ENCODE assay signal across 14 cellular contexts in genomic region chr2:174618179-174618578, GRCh38. TPM values are rescaled to one million over a fixed set of nuclear protein-coding genes. Genes with fewer than 3 reads are reported as not detected.
DNase-seq lines count a peak whose midpoint lies in the region; ATAC-seq and TF ChIP-seq lines count a peak whose summit lies in the region.
"Had no signal": no experiment of that assay in that cellular context is flagged by ENCODE, and none has a peak within 500 bp of the region (broad histone marks: within the 10 kb centered on the region; RNA-seq: fewer than 3 reads in every experiment).

No MANE protein-coding gene starts in this region.

- no peak for DNase-seq in activated T-cell treated with anti-CD3 and anti-CD28 coated beads, Interleukin-2, amount 50 U/mL, for 72 hours
- DNase-seq in activated T-cell treated with anti-CD3 and anti-CD28 coated beads for 4 hours (no peak), medulla oblongata (ENCODE audit: extremely low spot score) (no peak), Kasumi-1 (lab: John Stamatoyannopoulos, UW) (no peak)
- no peak for DNase-seq in activated CD4-positive, alpha-beta memory T cell treated with anti-CD3 and anti-CD28 coated beads for 36 hours
- no peak for DNase-seq in stimulated activated naive CD8-positive, alpha-beta T cell treated with anti-CD3 and anti-CD28 coated beads, Interleukin-15, amount 100 ng/mL, for 72 hours
- DNase-seq: left colon, NCI-H526 treated with DMSO at 0.1 percent for 48 hours had no signal

- no peak for TF ChIP-seq EP300 in gastroesophageal sphincter (IDR thresholded peaks at IDR 0.05)

- H3K36me3 ChIP-seq in gastroesophageal sphincter = peaks cover 0 to 4% of the 10 kb centered on the region in 2 donors

- no peak for TF ChIP-seq POLR2A in gastroesophageal sphincter (IDR thresholded peaks at IDR 0.05)

- TF ChIP-seq CTCF in gastroesophageal sphincter (IDR thresholded peaks at IDR 0.05) = no peak

- H3K4me3 ChIP-seq in gastroesophageal sphincter = no peak overlapping the region
- H3K4me3 ChIP-seq: GM23338 had no signal

- peaks cover 4 to 21% of the 10 kb centered on the region in 2 donors for H3K36me3 Mint-ChIP-seq in activated T-cell treated with anti-CD3 and anti-CD28 coated beads, Interleukin-2, amount 50 U/mL, for 72 hours (ENCODE audit: insufficient read depth in 2 of 2)
- peaks cover 20% of the 10 kb centered on the region for H3K36me3 Mint-ChIP-seq in activated CD4-positive, alpha-beta memory T cell treated with anti-CD3 and anti-CD28 coated beads for 36 hours

- no peaks in the 10 kb centered on the region for H3K27me3 Mint-ChIP-seq in activated T-cell treated with anti-CD3 and anti-CD28 coated beads, Interleukin-2, amount 50 U/mL, for 72 hours (ENCODE audit: low read depth)
- no peaks in the 10 kb centered on the region for H3K27me3 Mint-ChIP-seq in activated CD4-positive, alpha-beta memory T cell treated with anti-CD3 and anti-CD28 coated beads for 36 hours
- H3K27me3 Mint-ChIP-seq in stimulated activated naive CD8-positive, alpha-beta T cell treated with anti-CD3 and anti-CD28 coated beads, Interleukin-15, amount 100 ng/mL, for 72 hours = no peaks in the 10 kb centered on the region

- ATAC-seq in activated T-cell treated with anti-CD3 and anti-CD28 coated beads, Interleukin-2, amount 50 U/mL, for 72 hours (replicated peaks in 1 of 2) = peak; percentile 20 to 21
- ATAC-seq in gastroesophageal sphincter (no peak), GM19351 (IDR thresholded peaks at IDR 0.05; ENCODE audit: unreplicated experiment) (no peak)
- ATAC-seq in stimulated activated naive CD8-positive, alpha-beta T cell treated with anti-CD3 and anti-CD28 coated beads, Interleukin-15, amount 100 ng/mL, for 72 hours = no peak
- ATAC-seq: GM23338, left colon, Panc1 had no signal

- POLR2A ChIA-PET in activated CD4-positive, alpha-beta memory T cell treated with anti-CD3 and anti-CD28 coated beads for 36 hours (lab: Charles Lee) = interaction anchor here (0.9 to 2.7 kb wide), 5 partner anchors 9 to 25 kb away, joined by 3 to 13 read pairs (median 9); no protein-coding TSS in a partner anchor

- intact Hi-C loops in activated CD4-positive, alpha-beta memory T cell treated with anti-CD3 and anti-CD28 coated beads for 36 hours (cut with micrococcal nuclease) = no loop called here

- H3K4me3 Mint-ChIP-seq in activated T-cell treated with anti-CD3 and anti-CD28 coated beads, Interleukin-2, amount 50 U/mL, for 72 hours = peak overlapping the region; percentile 60 to 79
- H3K4me3 Mint-ChIP-seq in activated CD4-positive, alpha-beta memory T cell treated with anti-CD3 and anti-CD28 coated beads for 36 hours = peak overlapping the region; percentile 35
- H3K4me3 Mint-ChIP-seq in stimulated activated naive CD8-positive, alpha-beta T cell treated with anti-CD3 and anti-CD28 coated beads, Interleukin-15, amount 100 ng/mL, for 72 hours = peak overlapping the region; percentile 70 to 74
- H3K4me3 Mint-ChIP-seq: GM23338, neural crest cell had no signal

- H3K4me1 ChIP-seq in gastroesophageal sphincter = peaks cover 12 to 48% (median 16%) of the 10 kb centered on the region in 3 donors

- H3K27ac Mint-ChIP-seq in activated T-cell treated with anti-CD3 and anti-CD28 coated beads, Interleukin-2, amount 50 U/mL, for 72 hours = peak overlapping the region; percentile 91
- H3K27ac Mint-ChIP-seq in activated CD4-positive, alpha-beta memory T cell treated with anti-CD3 and anti-CD28 coated beads for 36 hours = peak overlapping the region; percentile 93
- H3K27ac Mint-ChIP-seq in stimulated activated naive CD8-positive, alpha-beta T cell treated with anti-CD3 and anti-CD28 coated beads, Interleukin-15, amount 100 ng/mL, for 72 hours = peak overlapping the region; percentile 82 to 93
- H3K27ac Mint-ChIP-seq: GM23338 had no signal

- CTCF ChIA-PET in activated CD4-positive, alpha-beta memory T cell treated with anti-CD3 and anti-CD28 coated beads for 36 hours (lab: Charles Lee) = interaction anchor here (0.6 to 6.5 kb wide), 5 partner anchors 9 to 69 kb away, joined by 3 to 29 read pairs (median 4); no protein-coding TSS in a partner anchor

- no peaks in the 10 kb centered on the region for H3K27me3 ChIP-seq in gastroesophageal sphincter

- H3K9me3 ChIP-seq in gastroesophageal sphincter = no peaks in the 10 kb centered on the region

- H3K9me3 Mint-ChIP-seq in activated T-cell treated with anti-CD3 and anti-CD28 coated beads, Interleukin-2, amount 50 U/mL, for 72 hours = no peaks in the 10 kb centered on the region
- no peaks in the 10 kb centered on the region for H3K9me3 Mint-ChIP-seq in activated CD4-positive, alpha-beta memory T cell treated with anti-CD3 and anti-CD28 coated beads for 36 hours
- H3K9me3 Mint-ChIP-seq in stimulated activated naive CD8-positive, alpha-beta T cell treated with anti-CD3 and anti-CD28 coated beads, Interleukin-15, amount 100 ng/mL, for 72 hours = no peaks in the 10 kb centered on the region
- H3K9me3 Mint-ChIP-seq: GM23338, neural crest cell had no signal

- whole genome bisulfite sequencing in gastroesophageal sphincter (ENCODE audit: low coverage in 1 of 2), 2 donors = 67% methylated on average over 2 of the region's 2 CpGs; no CpG with 5 or more reads in 1 of the 2 donors

- peaks cover 74% of the 10 kb centered on the region for H3K4me1 Mint-ChIP-seq in activated T-cell treated with anti-CD3 and anti-CD28 coated beads, Interleukin-2, amount 50 U/mL, for 72 hours (ENCODE audit: low read depth)
- peaks cover 72% of the 10 kb centered on the region for H3K4me1 Mint-ChIP-seq in activated CD4-positive, alpha-beta memory T cell treated with anti-CD3 and anti-CD28 coated beads for 36 hours (ENCODE audit: low read depth)
- peaks cover 72% of the 10 kb centered on the region for H3K4me1 Mint-ChIP-seq in stimulated activated naive CD8-positive, alpha-beta T cell treated with anti-CD3 and anti-CD28 coated beads, Interleukin-15, amount 100 ng/mL, for 72 hours
- H3K4me1 Mint-ChIP-seq: GM23338, neural crest cell had no signal

- peak overlapping the region in 3 of 4 donors; percentile 32 to 50 (median 38) for H3K27ac ChIP-seq in gastroesophageal sphincter
- H3K27ac ChIP-seq: epithelial cell of prostate had no signal

RNA-seq across cellular contexts. Expression of gene WIPF1, which starts 20.6 kb away (rescaled TPM):
- total RNA-seq in activated T-cell treated with anti-CD3 and anti-CD28 coated beads, Interleukin-2, amount 50 U/mL, for 72 hours = 100 to 1,000 TPM; 198 to 237 TPM
- 100 to 1,000 TPM; 170 to 183 TPM for total RNA-seq in activated CD4-positive, alpha-beta memory T cell treated with anti-CD3 and anti-CD28 coated beads for 36 hours
- total RNA-seq in gastroesophageal sphincter = 10 to 100 TPM; 32.2 to 50.4 (median 44.2) TPM

Comparison
In these comparisons a context has a peak if more than half of its experiments do, and no peak if none do; other contexts are left out.
1. ATAC-seq: peak in activated T-cell treated with anti-CD3 and anti-CD28 coated beads, Interleukin-2, amount 50 U/mL, for 72 hours (2 of 2); none in gastroesophageal sphincter (single experiment), stimulated activated naive CD8-positive, alpha-beta T cell treated with anti-CD3 and anti-CD28 coated beads, Interleukin-15, amount 100 ng/mL, for 72 hours (single experiment) and GM19351 (single experiment).
2. Peak in every context shown above with its lines, with median percentiles within 50 percentile points of each other: H3K27ac Mint-ChIP-seq and H3K4me3 Mint-ChIP-seq.